ENCODE assay signal across 27 cellular contexts in genomic region chr18:68568364-68568763, GRCh38.
"Had no signal": no experiment of that assay in that cellular context is flagged by ENCODE, and none has a peak within 500 bp of the region (broad histone marks: within the 10 kb centered on the region; RNA-seq: fewer than 3 reads in every experiment).

No MANE protein-coding gene starts in this region.

- H3K27ac Mint-ChIP-seq: stimulated activated effector memory CD8-positive, alpha-beta T cell treated with anti-CD3 and anti-CD28 coated beads, Interleukin-12 subunit alpha, Interleukin-12 subunit beta, amount 100 ng/mL, for 72 hours; stimulated activated memory B cell treated with anti-CD40 and anti-IgM and Interleukin-4, amounts not matched to agents 10 μg/mL and 1 μg/mL and 100 μg/mL, for 72 hours; stimulated activated naive CD8-positive, alpha-beta T cell treated with anti-CD3 and anti-CD28 coated beads, Interleukin-15, amount 100 ng/mL, for 72 hours; stimulated activated naive CD8-positive, alpha-beta T cell treated with anti-CD3 and anti-CD28 coated beads, Interleukin-15, Interleukin-2, amounts not matched to agents 100 ng/mL and 50 ng/mL, for 24 hours; type B pancreatic cell had no signal

- H3K9me3 ChIP-seq: testis, thoracic aorta, thyroid gland, transverse colon, upper lobe of left lung, upper lobe of right lung, uterus, vagina had no signal

- H3K27me3 Mint-ChIP-seq: stimulated activated memory B cell treated with anti-CD40 and anti-IgM and Interleukin-4, amounts not matched to agents 10 μg/mL and 1 μg/mL and 100 μg/mL, for 72 hours; stimulated activated naive CD8-positive, alpha-beta T cell treated with anti-CD3 and anti-CD28 coated beads, Interleukin-15, amount 100 ng/mL, for 72 hours; type B pancreatic cell had no signal

- H3K27ac ChIP-seq: stomach, suprapubic skin, testis, thoracic aorta, thyroid gland, tibial artery, tibial nerve, transverse colon, upper lobe of left lung, upper lobe of right lung, uterus, vagina had no signal

- H3K4me1 Mint-ChIP-seq: stimulated activated effector memory CD8-positive, alpha-beta T cell treated with anti-CD3 and anti-CD28 coated beads, Interleukin-12 subunit alpha, Interleukin-12 subunit beta, amount 100 ng/mL, for 72 hours; stimulated activated memory B cell treated with anti-CD40 and anti-IgM and Interleukin-4, amounts not matched to agents 10 μg/mL and 1 μg/mL and 100 μg/mL, for 72 hours; stimulated activated naive CD8-positive, alpha-beta T cell treated with anti-CD3 and anti-CD28 coated beads, Interleukin-15, amount 100 ng/mL, for 72 hours had no signal

- H3K4me3 ChIP-seq: stomach, suprapubic skin, testis, thoracic aorta, thyroid gland, tibial artery, tibial nerve, transverse colon, upper lobe of left lung, upper lobe of right lung, uterus, vagina had no signal

- H3K4me3 Mint-ChIP-seq: stimulated activated effector memory CD8-positive, alpha-beta T cell treated with anti-CD3 and anti-CD28 coated beads, Interleukin-12 subunit alpha, Interleukin-12 subunit beta, amount 100 ng/mL, for 72 hours; stimulated activated memory B cell treated with anti-CD40 and anti-IgM and Interleukin-4, amounts not matched to agents 10 μg/mL and 1 μg/mL and 100 μg/mL, for 72 hours; stimulated activated naive CD8-positive, alpha-beta T cell treated with anti-CD3 and anti-CD28 coated beads, Interleukin-15, amount 100 ng/mL, for 72 hours; stimulated activated naive CD8-positive, alpha-beta T cell treated with anti-CD3 and anti-CD28 coated beads, Interleukin-15, Interleukin-2, amounts not matched to agents 100 ng/mL and 50 ng/mL, for 24 hours; type B pancreatic cell had no signal

- H3K27me3 ChIP-seq: stomach, suprapubic skin, testis, thyroid gland, tibial artery, tibial nerve, transverse colon, upper lobe of left lung, upper lobe of right lung, uterus, vagina had no signal

- H3K36me3 ChIP-seq: stomach, suprapubic skin, thoracic aorta, thyroid gland, tibial artery, tibial nerve, transverse colon, upper lobe of left lung, upper lobe of right lung, uterus, vagina had no signal

- H3K4me1 ChIP-seq: stomach, suprapubic skin, testis, thyroid gland, tibial nerve, transverse colon, upper lobe of left lung, upper lobe of right lung, uterus, vagina had no signal

- DNase-seq: stimulated activated CD4-positive, alpha-beta T cell treated with anti-CD3 and anti-CD28 coated beads, Interleukin-2, amount 100 ng/mL, for 48 hours; stimulated activated CD4-positive, alpha-beta T cell treated with anti-CD3 and anti-CD28 coated beads, Interleukin-4, amount 100 ng/mL, for 1 hour; stimulated activated CD4-positive, alpha-beta T cell treated with anti-CD3 and anti-CD28 coated beads, Interleukin-4, amount 100 ng/mL, for 24 hours; stimulated activated CD4-positive, alpha-beta T cell treated with anti-CD3 and anti-CD28 coated beads, Interleukin-4, amount 100 ng/mL, for 4 hours; stimulated activated CD8-positive, alpha-beta memory T cell treated with anti-CD3 and anti-CD28 coated beads, Interleukin-4, amount 100 ng/mL, for 48 hours; stimulated activated naive CD4-positive, alpha-beta T cell; stimulated activated naive CD4-positive, alpha-beta T cell treated with Interleukin-2 at 50 U/mL for 16 hours; stimulated activated naive CD8-positive, alpha-beta T cell treated with anti-CD3 and anti-CD28 coated beads, Interleukin-15, amount 100 ng/mL, for 72 hours; stimulated activated naive CD8-positive, alpha-beta T cell treated with anti-CD3 and anti-CD28 coated beads, Interleukin-15, Interleukin-2, amounts not matched to agents 100 U/mL and 50 U/mL, for 24 hours; stomach; substantia nigra; testis; thyroid gland; tibial artery; transverse colon; trophoblast cell; upper lobe of left lung; upper lobe of right lung; uterus had no signal

- H3K36me3 Mint-ChIP-seq: stimulated activated effector memory CD8-positive, alpha-beta T cell treated with anti-CD3 and anti-CD28 coated beads, Interleukin-12 subunit alpha, Interleukin-12 subunit beta, amount 100 ng/mL, for 72 hours; stimulated activated memory B cell treated with anti-CD40 and anti-IgM and Interleukin-4, amounts not matched to agents 10 μg/mL and 1 μg/mL and 100 μg/mL, for 72 hours; type B pancreatic cell had no signal

- H3K9me3 Mint-ChIP-seq: stimulated activated effector memory CD8-positive, alpha-beta T cell treated with anti-CD3 and anti-CD28 coated beads, Interleukin-12 subunit alpha, Interleukin-12 subunit beta, amount 100 ng/mL, for 72 hours; stimulated activated naive CD8-positive, alpha-beta T cell treated with anti-CD3 and anti-CD28 coated beads, Interleukin-15, Interleukin-2, amounts not matched to agents 100 ng/mL and 50 ng/mL, for 24 hours; type B pancreatic cell had no signal

- ATAC-seq: stimulated activated effector memory CD8-positive, alpha-beta T cell treated with anti-CD3 and anti-CD28 coated beads, Interleukin-12 subunit alpha, Interleukin-12 subunit beta, amount 100 ng/mL, for 72 hours; stimulated activated memory B cell treated with anti-CD40 and anti-IgM and Interleukin-4, amounts not matched to agents 10 μg/mL and 1 μg/mL and 100 μg/mL, for 72 hours; stimulated activated naive CD8-positive, alpha-beta T cell treated with anti-CD3 and anti-CD28 coated beads, Interleukin-15, amount 100 ng/mL, for 72 hours; stimulated activated naive CD8-positive, alpha-beta T cell treated with anti-CD3 and anti-CD28 coated beads, Interleukin-15, Interleukin-2, amounts not matched to agents 100 U/mL and 50 U/mL, for 24 hours; upper lobe of right lung had no signal
